ENCODE assay signal across 8 cellular contexts in genomic region chr3:48465237-48465530, GRCh38. TPM values are rescaled to one million over a fixed set of nuclear protein-coding genes. Genes with fewer than 3 reads are reported as not detected.
DNase-seq lines count a peak whose midpoint lies in the region; ATAC-seq and TF ChIP-seq lines count a peak whose summit lies in the region.

No MANE protein-coding gene starts in this region.

- WGBS in right lobe of liver (ENCODE audit: insufficient coverage, low coverage, low lambda C conversion rate, missing lambda C conversion rate), result 18% methylated on average over 4 of the region's 7 CpGs
- WGBS in testis, 2 donors, result 20 to 29% methylated on average over 7 of the region's 7 CpGs

- TF ChIP-seq CTCF in right lobe of liver (IDR thresholded peaks at IDR 0.05) (no peak), testis (IDR thresholded peaks at IDR 0.05) (no peak)

- H3K27me3 ChIP-seq in adipocyte (replicated peaks; ENCODE audit: control insufficient read depth, insufficient read depth, low read length), result no peaks in the 10 kb centered on the region
- H3K27me3 ChIP-seq in right lobe of liver, result no peaks in the 10 kb centered on the region
- no peaks in the 10 kb centered on the region for H3K27me3 ChIP-seq in testis

- no peak overlapping the region for H3K4me3 ChIP-seq in adipocyte (ENCODE audit: low read length)
- no peak overlapping the region for H3K4me3 ChIP-seq in right lobe of liver
- no peak overlapping the region for H3K4me3 ChIP-seq in testis

- DNase-seq in activated CD4-positive, alpha-beta T cell treated with anti-CD3 and anti-CD28 coated beads, Interleukin-2, amount 10 ng/mL, durations not matched to agents 24 days and 14 days, result no peak
- DNase-seq in activated CD4-positive, alpha-beta T cell treated with anti-CD3 and anti-CD28 coated beads for 1 hour, result no peak
- DNase-seq in adipocyte (ENCODE audit: low read depth) (no peak), right lobe of liver (no peak), testis (no peak), DMS79 treated with DMSO at 0.1 percent for 48 hours (lab: John Stamatoyannopoulos, UW) (no peak), DMS 273 (lab: John Stamatoyannopoulos, UW; ENCODE audit: unreplicated experiment) (no peak), NK-92 (lab: John Stamatoyannopoulos, UW; ENCODE audit: unreplicated experiment) (no peak)

- no peak for ATAC-seq in right lobe of liver

- intact Hi-C loops in activated CD4-positive, alpha-beta T cell treated with anti-CD3 and anti-CD28 coated beads, Interleukin-2, amount 10 ng/mL, durations not matched to agents 24 days and 14 days (cut with micrococcal nuclease), result loop anchor here (1.0 to 10.0 kb wide), 2 partner anchors 8 to 380 kb away; no protein-coding TSS in a partner anchor
- intact Hi-C loops in right lobe of liver (cut with DNase I) (loop anchor here in 1 of 2 donors (5.0 kb wide), 1 partner anchor 37 kb away; the partner anchor contains the start of gene SHISA5), testis (cut with DNase I; ENCODE audit: low total_unique reads) (no loop called here)

- H3K27me3 Mint-ChIP-seq in activated CD4-positive, alpha-beta T cell treated with anti-CD3 and anti-CD28 coated beads, Interleukin-2, amount 10 ng/mL, durations not matched to agents 24 days and 14 days, result no peaks in the 10 kb centered on the region

- peak overlapping the region; percentile 92 to 99 (median 98) for H3K27ac ChIP-seq in right lobe of liver
- peak overlapping the region; percentile 98 for H3K27ac ChIP-seq in testis

- H3K9me3 ChIP-seq in adipocyte (ENCODE audit: control insufficient read depth, low read length) (no peaks in the 10 kb centered on the region), right lobe of liver (no peaks in the 10 kb centered on the region), testis (no peaks in the 10 kb centered on the region)

- peak overlapping the region; percentile 93 for H3K27ac Mint-ChIP-seq in activated CD4-positive, alpha-beta T cell treated with anti-CD3 and anti-CD28 coated beads, Interleukin-2, amount 10 ng/mL, durations not matched to agents 24 days and 14 days

- H3K36me3 ChIP-seq in adipocyte (ENCODE audit: control insufficient read depth, insufficient read depth, low read length, severe bottlenecking) (peaks cover 42% of the 10 kb centered on the region), right lobe of liver (peaks cover 0 to 22% (median 3%) of the 10 kb centered on the region in 4 donors), testis (ENCODE audit: low read depth, missing control alignments) (no peaks in the 10 kb centered on the region)

- H3K9me3 Mint-ChIP-seq in activated CD4-positive, alpha-beta T cell treated with anti-CD3 and anti-CD28 coated beads, Interleukin-2, amount 10 ng/mL, durations not matched to agents 24 days and 14 days, result no peaks in the 10 kb centered on the region

- TF ChIP-seq POLR2A in right lobe of liver (IDR thresholded peaks at IDR 0.05) (no peak), testis (IDR thresholded peaks at IDR 0.05) (no peak)

- peaks cover 45% of the 10 kb centered on the region for H3K4me1 Mint-ChIP-seq in activated CD4-positive, alpha-beta T cell treated with anti-CD3 and anti-CD28 coated beads, Interleukin-2, amount 10 ng/mL, durations not matched to agents 24 days and 14 days

- peak overlapping the region; percentile 93 for H3K9ac ChIP-seq in adipocyte (ENCODE audit: low read length)

- H3K4me3 Mint-ChIP-seq in activated CD4-positive, alpha-beta T cell treated with anti-CD3 and anti-CD28 coated beads, Interleukin-2, amount 10 ng/mL, durations not matched to agents 24 days and 14 days, result peak overlapping the region; percentile 96

- peaks cover 54% of the 10 kb centered on the region for H3K36me3 Mint-ChIP-seq in activated CD4-positive, alpha-beta T cell treated with anti-CD3 and anti-CD28 coated beads, Interleukin-2, amount 10 ng/mL, durations not matched to agents 24 days and 14 days (ENCODE audit: low read depth)

- H3K4me1 ChIP-seq in adipocyte (ENCODE audit: control insufficient read depth, insufficient read depth, low read length) (peaks cover 33% of the 10 kb centered on the region), right lobe of liver (peaks cover 2 to 52% (median 26%) of the 10 kb centered on the region in 4 donors), testis (peaks cover 25% of the 10 kb centered on the region)

RNA-seq across cellular contexts. Expression of gene ATRIP, which starts 18.6 kb away (rescaled TPM):
- 18.3 and 20.0 TPM in 2 replicates for total RNA-seq in activated CD4-positive, alpha-beta T cell treated with anti-CD3 and anti-CD28 coated beads, Interleukin-2, amount 10 ng/mL, durations not matched to agents 24 days and 14 days
- total RNA-seq in right lobe of liver, result 1 to 10 TPM; 2.4 to 4.5 (median 3.2) TPM
- 10 to 100 TPM; 25.0 to 26.3 TPM for total RNA-seq in testis
- 56.5 TPM for polyA plus RNA-seq in testis (ENCODE audit: insufficient read depth, low read depth, low replicate concordance)

RNA-seq across cellular contexts. Expression of gene TMA7, which starts 25.1 kb away (rescaled TPM):
- 272 and 275 TPM in 2 replicates for total RNA-seq in activated CD4-positive, alpha-beta T cell treated with anti-CD3 and anti-CD28 coated beads, Interleukin-2, amount 10 ng/mL, durations not matched to agents 24 days and 14 days
- total RNA-seq in right lobe of liver (100 to 1,000 TPM in 2 of 6 experiments, 10 to 100 TPM in 4; 64.8 to 182 (median 80.1) TPM), testis (100 to 1,000 TPM; 380 to 393 TPM)
- 425 TPM for polyA plus RNA-seq in testis (ENCODE audit: insufficient read depth, low read depth, low replicate concordance)

RNA-seq across cellular contexts. Expression of gene CCDC51, which starts 25.3 kb away (rescaled TPM):
- 24.4 and 25.9 TPM in 2 replicates for total RNA-seq in activated CD4-positive, alpha-beta T cell treated with anti-CD3 and anti-CD28 coated beads, Interleukin-2, amount 10 ng/mL, durations not matched to agents 24 days and 14 days
- 10 to 100 TPM in 2 of 6 experiments, 1 to 10 TPM in 4; 5.9 to 16.0 (median 8.1) TPM for total RNA-seq in right lobe of liver
- total RNA-seq in testis, result 10 to 100 TPM; 11.7 to 16.0 TPM
- polyA plus RNA-seq in testis (ENCODE audit: insufficient read depth, low read depth, low replicate concordance), result 16.0 TPM

RNA-seq across cellular contexts. Expression of gene PLXNB1, which starts 35.3 kb away (rescaled TPM):
- total RNA-seq in activated CD4-positive, alpha-beta T cell treated with anti-CD3 and anti-CD28 coated beads, Interleukin-2, amount 10 ng/mL, durations not matched to agents 24 days and 14 days, result 5.7 and 6.5 TPM in 2 replicates
- total RNA-seq in right lobe of liver, result 100 to 1,000 TPM in 2 of 6 experiments, 10 to 100 TPM in 4; 65.9 to 132 (median 86.5) TPM
- total RNA-seq in testis, result 10 to 100 TPM; 70.2 to 79.2 TPM
- polyA plus RNA-seq in testis (ENCODE audit: insufficient read depth, low read depth, low replicate concordance), result 41.5 TPM

RNA-seq across cellular contexts. Expression of gene SHISA5, which starts 38.8 kb away (rescaled TPM):
- 79.1 and 84.9 TPM in 2 replicates for total RNA-seq in activated CD4-positive, alpha-beta T cell treated with anti-CD3 and anti-CD28 coated beads, Interleukin-2, amount 10 ng/mL, durations not matched to agents 24 days and 14 days
- total RNA-seq in right lobe of liver (100 to 1,000 TPM in 4 of 6 experiments, 10 to 100 TPM in 2; 76.3 to 118 (median 101) TPM), testis (100 to 1,000 TPM; 101 to 146 TPM)
- 117 TPM for polyA plus RNA-seq in testis (ENCODE audit: insufficient read depth, low read depth, low replicate concordance)
